ENCODE assay signal across 1 cellular context in genomic region chr6:75691012-75691411, GRCh38.
TF ChIP-seq lines count a peak whose summit lies in the region.

No MANE protein-coding gene starts in this region.

TF ChIP-seq in HepG2, 621 proteins besides CTCF, POLR2A, EP300 and RAD21 (continued from another document):
- TF ChIP-seq ZNF770 (CRISPR knock-in tag; IDR thresholded peaks at IDR 0.05) (peak; percentile 71), ZFP36L2 (CRISPR knock-in tag; IDR thresholded peaks at IDR 0.05) (no peak), GZF1 (CRISPR knock-in tag; IDR thresholded peaks at IDR 0.05) (no peak), ZNF451 (CRISPR knock-in tag; IDR thresholded peaks at IDR 0.05) (no peak), CEBPB (IDR thresholded peaks at IDR 0.05; ENCODE audit: borderline replicate concordance, low read depth, low read length) (peak; percentile 51; the same call in 1 of the 2 replicates), NFE2 (CRISPR knock-in tag; IDR thresholded peaks at IDR 0.05) (no peak), ZNF224 (CRISPR knock-in tag; IDR thresholded peaks at IDR 0.05) (no peak), ZNF572 (CRISPR knock-in tag; IDR thresholded peaks at IDR 0.05) (no peak), MTERF4 (CRISPR knock-in tag; IDR thresholded peaks at IDR 0.05) (no peak)
